Comparison of ENCODE assay signal across 16 cellular contexts in genomic region chr1:183986941-183987340, GRCh38. TPM values are rescaled to one million over a fixed set of nuclear protein-coding genes. Genes with fewer than 3 reads are reported as not detected.
"Had no signal": no experiment of that assay in that cellular context is flagged by ENCODE, and none has a peak within 500 bp of the region (broad histone marks: within the 10 kb centered on the region; RNA-seq: fewer than 3 reads in every experiment).

No MANE protein-coding gene starts in this region.

- H3K4me1 ChIP-seq: colonic mucosa, esophagus squamous epithelium had no signal

- H3K4me3 ChIP-seq: colonic mucosa, esophagus squamous epithelium, lower lobe of right lung, skin epidermis had no signal

- H3K9me3 ChIP-seq: colonic mucosa, esophagus squamous epithelium, lower lobe of right lung had no signal

- DNase-seq: activated CD4-positive, alpha-beta T cell treated with anti-CD3 and anti-CD28 coated beads, Interleukin-2, amount 50 U/mL, for 48 hours; activated naive CD4-positive, alpha-beta T cell treated with anti-CD3 and anti-CD28 coated beads for 36 hours; activated naive CD8-positive, alpha-beta T cell treated with anti-CD3 and anti-CD28 coated beads, Interleukin-2, amount 50 U/mL, for 24 hours; colonic mucosa; esophagus squamous epithelium; foreskin melanocyte; lower lobe of right lung; nucleus accumbens; posterior cingulate gyrus; stimulated activated naive CD8-positive, alpha-beta T cell treated with anti-CD3 and anti-CD28 coated beads, Interleukin-15, amount 100 ng/mL, for 72 hours; T-cell had no signal

- ATAC-seq: activated naive CD8-positive, alpha-beta T cell treated with anti-CD3 and anti-CD28 coated beads, Interleukin-2, amount 50 U/mL, for 24 hours; activated T-helper 17 cell treated with anti-CD3 and anti-CD28 coated beads, Interleukin-2, amount 50 U/mL, for 72 hours; stimulated activated naive CD8-positive, alpha-beta T cell treated with anti-CD3 and anti-CD28 coated beads, Interleukin-15, amount 100 ng/mL, for 72 hours; T-cell had no signal

- H3K36me3 ChIP-seq: colonic mucosa, esophagus squamous epithelium, lower lobe of right lung had no signal

- H3K27ac ChIP-seq: colonic mucosa, esophagus squamous epithelium, lower lobe of right lung, skin epidermis, VCaP had no signal

- H3K27me3 ChIP-seq: colonic mucosa, esophagus squamous epithelium had no signal

RNA-seq across cellular contexts. Expression of gene COLGALT2, which starts 50.6 kb away (rescaled TPM):
- total RNA-seq: bronchial epithelial cell, endothelial cell of umbilical vein had no signal
